Comparison of ENCODE assay signal across 13 cellular contexts in the genomic region with DNA sequence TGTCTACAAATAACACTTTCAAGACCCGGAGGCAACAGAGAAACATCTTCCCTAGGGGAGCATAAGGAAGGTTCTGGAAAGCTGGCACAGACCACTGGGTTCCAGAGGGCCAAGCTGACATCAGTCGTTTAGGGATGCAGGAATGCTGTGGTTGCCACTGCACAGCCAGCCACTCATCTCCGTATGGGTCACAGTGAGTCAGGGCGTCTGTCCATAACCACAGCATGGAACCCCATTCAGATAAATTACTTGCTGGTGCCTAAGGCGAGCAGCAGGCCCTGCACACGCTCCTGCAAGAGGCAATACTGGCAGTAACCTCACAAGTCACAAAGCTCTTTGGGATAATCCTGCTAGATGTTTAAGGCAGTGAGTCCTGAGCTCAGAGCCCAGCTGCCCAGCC.
DNase-seq lines count a peak whose midpoint lies in the region; ATAC-seq and TF ChIP-seq lines count a peak whose summit lies in the region.
"Had no signal": no experiment of that assay in that cellular context is flagged by ENCODE, and none has a peak within 500 bp of the region (broad histone marks: within the 10 kb centered on the region; RNA-seq: fewer than 3 reads in every experiment).

No MANE protein-coding gene starts in this region.

- WGBS in testis, 2 donors: 68 to 85% methylated on average over 3 to 6 of the region's 6 CpGs

- no peaks in the 10 kb centered on the region for H3K27me3 Mint-ChIP-seq in activated T-cell treated with anti-CD3 and anti-CD28 coated beads, Interleukin-2, amount 50 U/mL, for 4 hours (ENCODE audit: low read depth)

- in situ Hi-C loops in Caki2 (cut with HindIII; ENCODE audit: low pct_unique_long_range_greater_than_20kb, low sequenced_read_pairs): no loop called here

- H3K27me3 ChIP-seq in kidney epithelial cell (ENCODE audit: control insufficient read depth, insufficient read depth, low read length): no peaks in the 10 kb centered on the region
- H3K27me3 ChIP-seq in testis: no peaks in the 10 kb centered on the region

- H3K36me3 ChIP-seq in kidney epithelial cell (ENCODE audit: control insufficient read depth, insufficient read depth, low read length): no peaks in the 10 kb centered on the region
- no peaks in the 10 kb centered on the region for H3K36me3 ChIP-seq in testis (ENCODE audit: low read depth, missing control alignments)

- intact Hi-C loops in testis (cut with DNase I; ENCODE audit: low total_unique reads): no loop called here

- no peaks in the 10 kb centered on the region for H3K36me3 Mint-ChIP-seq in activated T-cell treated with anti-CD3 and anti-CD28 coated beads, Interleukin-2, amount 50 U/mL, for 4 hours (ENCODE audit: insufficient read depth)

- no peaks in the 10 kb centered on the region for H3K9me3 ChIP-seq in testis

- ATAC-seq in GM19395 (IDR thresholded peaks at IDR 0.05; ENCODE audit: unreplicated experiment): no peak
- ATAC-seq in activated T-cell treated with anti-CD3 and anti-CD28 coated beads, Interleukin-2, amount 50 U/mL, for 4 hours: no peak
- ATAC-seq: esophagus mucosa, natural killer cell had no signal

- H3K4me3 ChIP-seq in kidney epithelial cell (ENCODE audit: low read depth, low read length) (no peak overlapping the region), testis (no peak overlapping the region)

- no peak overlapping the region for H3K4me3 Mint-ChIP-seq in activated T-cell treated with anti-CD3 and anti-CD28 coated beads, Interleukin-2, amount 50 U/mL, for 4 hours
- H3K4me3 Mint-ChIP-seq: CD8-positive, alpha-beta memory T cell; natural killer cell had no signal

- peaks cover 16% of the 10 kb centered on the region for H3K9me3 Mint-ChIP-seq in activated T-cell treated with anti-CD3 and anti-CD28 coated beads, Interleukin-2, amount 50 U/mL, for 4 hours

- no peak overlapping the region for H3K27ac ChIP-seq in testis

- DNase-seq in Caki2 (ENCODE audit: low read depth) (peak; percentile 11), NCI-H226 (peak; percentile 48), brain pericyte (ENCODE audit: low read depth, low spot score) (peak; percentile 12), kidney epithelial cell (ENCODE audit: low read depth) (peak; percentile 91), cerebellar nuclear complex (lab: John Stamatoyannopoulos, UW) (no peak), testis (no peak)
- no peak for DNase-seq in activated T-cell treated with anti-CD3 and anti-CD28 coated beads, Interleukin-2, amount 50 U/mL, for 4 hours
- DNase-seq: caudate nucleus; CD8-positive, alpha-beta memory T cell; KG1; natural killer cell had no signal

- no peak for TF ChIP-seq POLR2A in testis (IDR thresholded peaks at IDR 0.05)

- TF ChIP-seq CTCF in kidney epithelial cell (IDR thresholded peaks at IDR 0.05; ENCODE audit: insufficient read depth, low read length, poor library complexity, severe bottlenecking) (no peak), testis (IDR thresholded peaks at IDR 0.05) (no peak)

- H3K4me1 Mint-ChIP-seq in activated T-cell treated with anti-CD3 and anti-CD28 coated beads, Interleukin-2, amount 50 U/mL, for 4 hours (ENCODE audit: low read depth): no peaks in the 10 kb centered on the region
- H3K4me1 Mint-ChIP-seq: CD8-positive, alpha-beta memory T cell; natural killer cell had no signal

- H3K4me1 ChIP-seq in testis: no peaks in the 10 kb centered on the region

Comparison
In these comparisons a context has a peak if more than half of its experiments do, and no peak if none do; other contexts are left out.
1. DNase-seq: peak in Caki2 (single experiment), NCI-H226 (single experiment), brain pericyte (single experiment) and kidney epithelial cell (single experiment); none in cerebellar nuclear complex (0 of 2), activated T-cell treated with anti-CD3 and anti-CD28 coated beads, Interleukin-2, amount 50 U/mL, for 4 hours (single experiment) and testis (single experiment).